ENCODE assay signal across 25 cellular contexts in genomic region chr15:50341737-50342136, GRCh38.
"Had no signal": no experiment of that assay in that cellular context is flagged by ENCODE, and none has a peak within 500 bp of the region (broad histone marks: within the 10 kb centered on the region; RNA-seq: fewer than 3 reads in every experiment).

No MANE protein-coding gene starts in this region.

- H3K4me3 ChIP-seq: esophagus muscularis mucosa, gastrocnemius medialis, mucosa of descending colon, psoas muscle, spleen, suprapubic skin, thyroid gland had no signal

- H3K27me3 ChIP-seq: esophagus muscularis mucosa, gastrocnemius medialis, spleen, suprapubic skin, thyroid gland had no signal

- ATAC-seq: effector memory CD8-positive, alpha-beta T cell; gastrocnemius medialis; left lobe of liver; mucosa of descending colon; natural killer cell; psoas muscle; sciatic nerve; stimulated activated memory B cell treated with anti-CD40 and anti-IgM and Interleukin-4, amounts not matched to agents 10 μg/mL and 1 μg/mL and 100 μg/mL, for 72 hours had no signal

- H3K27me3 Mint-ChIP-seq: effector memory CD8-positive, alpha-beta T cell; stimulated activated memory B cell treated with anti-CD40 and anti-IgM and Interleukin-4, amounts not matched to agents 10 μg/mL and 1 μg/mL and 100 μg/mL, for 72 hours; type B pancreatic cell had no signal

- H2AFZ ChIP-seq: parathyroid adenoma had no signal

- H3K36me3 ChIP-seq: esophagus muscularis mucosa, suprapubic skin, thyroid gland had no signal

- H3K27ac Mint-ChIP-seq: effector memory CD8-positive, alpha-beta T cell; natural killer cell; stimulated activated memory B cell treated with anti-CD40 and anti-IgM and Interleukin-4, amounts not matched to agents 10 μg/mL and 1 μg/mL and 100 μg/mL, for 72 hours; type B pancreatic cell had no signal

- FAIRE-seq: urothelium cell line had no signal

- H3K9ac ChIP-seq: parathyroid adenoma had no signal

- H3K9me3 ChIP-seq: esophagus muscularis mucosa, gastrocnemius medialis, mucosa of descending colon, psoas muscle, spleen, suprapubic skin, thyroid gland had no signal

- H3K9me3 Mint-ChIP-seq: effector memory CD8-positive, alpha-beta T cell; natural killer cell; neural crest cell; type B pancreatic cell had no signal

- DNase-seq: effector memory CD8-positive, alpha-beta T cell; gastrocnemius medialis; glutamatergic neuron; islet precursor cell; mammary epithelial cell; mucosa of descending colon; natural killer cell; occipital lobe; psoas muscle; retina; spleen; stimulated activated CD4-positive, alpha-beta T cell treated with anti-CD3 and anti-CD28 coated beads, Interleukin-15, amount 100 ng/mL, for 24 hours; stimulated activated CD4-positive, alpha-beta T cell treated with anti-CD3 and anti-CD28 coated beads, Interleukin-1b, Interleukin-23, amount 100 ng/mL, for 48 hours; stimulated activated CD4-positive, alpha-beta T cell treated with anti-CD3 and anti-CD28 coated beads, Interleukin-4, amount 100 ng/mL, for 24 hours; thyroid gland had no signal

- H3K4me1 ChIP-seq: gastrocnemius medialis, parathyroid adenoma, suprapubic skin, thyroid gland had no signal

- H3K36me3 Mint-ChIP-seq: natural killer cell had no signal

- H3K4me3 Mint-ChIP-seq: effector memory CD8-positive, alpha-beta T cell; natural killer cell; neural crest cell; stimulated activated memory B cell treated with anti-CD40 and anti-IgM and Interleukin-4, amounts not matched to agents 10 μg/mL and 1 μg/mL and 100 μg/mL, for 72 hours; type B pancreatic cell had no signal

- H3K27ac ChIP-seq: epithelial cell of prostate, esophagus muscularis mucosa, gastrocnemius medialis, parathyroid adenoma, psoas muscle, spleen, suprapubic skin, thyroid gland had no signal
